23 cellular contexts compared by ENCODE assay signal in the genomic region with DNA sequence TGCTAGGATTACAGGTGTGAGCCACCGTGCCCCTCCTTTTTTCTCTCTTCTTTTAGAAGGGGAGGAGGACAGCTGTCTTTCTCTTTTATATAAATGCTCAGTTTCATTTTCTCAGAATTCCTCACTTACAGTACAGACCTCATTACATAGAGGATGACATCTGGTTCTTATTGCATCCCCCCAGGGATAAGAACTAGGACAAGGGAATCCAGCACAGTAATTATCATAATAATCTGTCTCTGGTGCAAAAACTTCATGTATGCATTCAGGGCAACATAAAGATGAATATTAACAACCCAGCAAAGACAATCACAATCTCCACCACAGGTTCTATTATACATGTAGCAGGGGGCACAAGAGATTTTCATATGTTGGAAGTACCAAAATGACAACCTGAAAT. TPM values are rescaled to one million over a fixed set of nuclear protein-coding genes. Genes with fewer than 3 reads are reported as not detected.
DNase-seq lines count a peak whose midpoint lies in the region; ATAC-seq and TF ChIP-seq lines count a peak whose summit lies in the region.
"Had no signal": no experiment of that assay in that cellular context is flagged by ENCODE, and none has a peak within 500 bp of the region (broad histone marks: within the 10 kb centered on the region; RNA-seq: fewer than 3 reads in every experiment).

No MANE protein-coding gene starts in this region.

- H2AFZ ChIP-seq in neural progenitor cell (replicated peaks) = no peak overlapping the region
- H2AFZ ChIP-seq: GM23338 had no signal

- peaks cover 12% of the 10 kb centered on the region for H3K4me1 ChIP-seq in neural progenitor cell
- no peaks in the 10 kb centered on the region for H3K4me1 ChIP-seq in tibial nerve
- H3K4me1 ChIP-seq: BLaER1 treated with 17β-estradiol and CSF1 and Interleukin-3, amounts not matched to agents 10 nM and 100 nM had no signal

- no peak overlapping the region for H3K9ac ChIP-seq in neural progenitor cell
- H3K9ac ChIP-seq: BLaER1 treated with 17β-estradiol and CSF1 and Interleukin-3, amounts not matched to agents 10 nM and 100 nM had no signal

- no peaks in the 10 kb centered on the region for H3K9me3 ChIP-seq in neural progenitor cell (ENCODE audit: low read depth)
- no peaks in the 10 kb centered on the region for H3K9me3 ChIP-seq in tibial nerve
- H3K9me3 ChIP-seq: BE2C had no signal

- no peak overlapping the region for H3K4me3 Mint-ChIP-seq in neural progenitor cell
- H3K4me3 Mint-ChIP-seq: CD14-positive monocyte; CD4-positive, alpha-beta T cell; CD8-positive, alpha-beta memory T cell; GM23338; H9 had no signal

- H3K36me3 ChIP-seq in neural progenitor cell (no peaks in the 10 kb centered on the region), tibial nerve (no peaks in the 10 kb centered on the region)
- H3K36me3 ChIP-seq: BE2C; BLaER1 treated with 17β-estradiol and CSF1 and Interleukin-3, amounts not matched to agents 10 nM and 100 nM had no signal

- no peaks in the 10 kb centered on the region for H4K20me1 ChIP-seq in neural progenitor cell (ENCODE audit: low read depth)
- H4K20me1 ChIP-seq: BLaER1 treated with 17β-estradiol and CSF1 and Interleukin-3, amounts not matched to agents 10 nM and 100 nM had no signal

- H3K36me3 Mint-ChIP-seq in neural progenitor cell = peaks cover 3% of the 10 kb centered on the region
- H3K36me3 Mint-ChIP-seq: CD14-positive monocyte; CD8-positive, alpha-beta memory T cell had no signal

- no peak overlapping the region for H3K4me2 ChIP-seq in neural progenitor cell
- H3K4me2 ChIP-seq: BLaER1 treated with 17β-estradiol and CSF1 and Interleukin-3, amounts not matched to agents 10 nM and 100 nM; GM23338 had no signal

- H3K4me1 Mint-ChIP-seq in neural progenitor cell = peaks cover 24% of the 10 kb centered on the region
- H3K4me1 Mint-ChIP-seq: CD8-positive, alpha-beta memory T cell; H9 had no signal

- H3K27ac Mint-ChIP-seq in neural progenitor cell = peak overlapping the region; percentile 96
- H3K27ac Mint-ChIP-seq: CD14-positive monocyte; CD4-positive, alpha-beta T cell; CD8-positive, alpha-beta memory T cell; GM23338; H9 had no signal

- H3K79me2 ChIP-seq in neural progenitor cell (ENCODE audit: low read depth) = no peaks in the 10 kb centered on the region

- H3K9me3 Mint-ChIP-seq in neural progenitor cell = peaks cover 11% of the 10 kb centered on the region
- H3K9me3 Mint-ChIP-seq: CD4-positive, alpha-beta T cell; CD8-positive, alpha-beta memory T cell; GM23338; H9 had no signal

- H3K27ac ChIP-seq in neural progenitor cell (no peak overlapping the region), tibial nerve (no peak overlapping the region)
- H3K27ac ChIP-seq: 22Rv1; BLaER1 treated with 17β-estradiol and CSF1 and Interleukin-3, amounts not matched to agents 10 nM and 100 nM had no signal

- no peak for TF ChIP-seq POLR2A in tibial nerve (IDR thresholded peaks at IDR 0.05)

- H3K27me3 ChIP-seq in neural progenitor cell = no peaks in the 10 kb centered on the region
- no peaks in the 10 kb centered on the region for H3K27me3 ChIP-seq in tibial nerve
- H3K27me3 ChIP-seq: BE2C; BLaER1 treated with 17β-estradiol and CSF1 and Interleukin-3, amounts not matched to agents 10 nM and 100 nM had no signal

- H3F3A ChIP-seq in neural progenitor cell (ENCODE audit: low read depth) = peaks cover 17% of the 10 kb centered on the region

- WGBS in tibial nerve, 2 donors = 81 to 84% methylated on average over 1 of the region's 1 CpG

- TF ChIP-seq CTCF in neural progenitor cell (IDR thresholded peaks at IDR 0.05) (no peak), tibial nerve (IDR thresholded peaks at IDR 0.05) (no peak)

- DNase-seq in NCI-H2171 treated with DMSO at 0.1 percent for 48 hours (lab: John Stamatoyannopoulos, UW) (peak; percentile 1), NCI-H2171 (lab: John Stamatoyannopoulos, UW) (no peak), neural progenitor cell (ENCODE audit: low spot score) (no peak), tibial nerve (ENCODE audit: low spot score in 2 of 2) (no peak)
- DNase-seq: ACHN; AML-193; BE2C; CD4-positive, alpha-beta T cell; CD8-positive, alpha-beta memory T cell; DMS 273 treated with DMSO at 0.1 percent for 48 hours; DMS79 treated with DMSO at 0.1 percent for 48 hours; GF-D8; H9 had no signal

- TF ChIP-seq EP300 in tibial nerve (IDR thresholded peaks at IDR 0.05) = no peak

- H3K27me3 Mint-ChIP-seq in neural progenitor cell (ENCODE audit: insufficient read depth, low read depth) = peaks cover 2% of the 10 kb centered on the region

- H3K4me3 ChIP-seq in neural progenitor cell (no peak overlapping the region), tibial nerve (no peak overlapping the region)
- H3K4me3 ChIP-seq: BLaER1 treated with 17β-estradiol and CSF1 and Interleukin-3, amounts not matched to agents 10 nM and 100 nM; GM23338 had no signal

- ATAC-seq in SK-N-SH treated with all-trans-retinoic acid at 6 μM for 48 hours (no peak), HG02973 (IDR thresholded peaks at IDR 0.05; ENCODE audit: unreplicated experiment) (no peak)
- ATAC-seq: GM23338, HCT116 had no signal

TF ChIP-seq in SK-N-SH treated with all-trans-retinoic acid at 6 μM for 48 hours, 23 proteins besides CTCF, POLR2A, EP300 and RAD21:
- TF ChIP-seq SNAI2 (CRISPR knock-in tag; IDR thresholded peaks at IDR 0.05) (no peak), TCF4 (CRISPR knock-in tag; IDR thresholded peaks at IDR 0.05; ENCODE audit: borderline replicate concordance) (peak; percentile 69)

RNA-seq across cellular contexts. Expression of a gene that starts 5.1 kb away (rescaled TPM):
- not detected in 2 replicates for total RNA-seq in neural progenitor cell (ENCODE audit: low replicate concordance)
- total RNA-seq in tibial nerve = not detected
- total RNA-seq: CD4-positive, alpha-beta T cell; CD8-positive, alpha-beta memory T cell; Daoy; G401; GM23338; H4; H9 had no signal
